In genomic region chrX:64398088-64398487, GRCh38 we compare ENCODE assay signal across 27 cellular contexts. TPM values are rescaled to one million over a fixed set of nuclear protein-coding genes. Genes with fewer than 3 reads are reported as not detected.
DNase-seq lines count a peak whose midpoint lies in the region; ATAC-seq, FAIRE-seq and TF ChIP-seq lines count a peak whose summit lies in the region.
"Had no signal": no experiment of that assay in that cellular context is flagged by ENCODE, and none has a peak within 500 bp of the region (broad histone marks: within the 10 kb centered on the region; RNA-seq: fewer than 3 reads in every experiment).

No MANE protein-coding gene starts in this region.

- TF ChIP-seq RAD21 in A549 (conservative IDR thresholded peaks at IDR 0.05 in 1 of 2, IDR thresholded peaks at IDR 0.05 in 1 of 2), result no peak
- no peak for TF ChIP-seq RAD21 in K562 (CRISPR knock-in tag; conservative IDR thresholded peaks at IDR 0.05 in 1 of 2, IDR thresholded peaks at IDR 0.05 in 1 of 2)

- H3K27ac ChIP-seq in A549, result no peak overlapping the region
- no peak overlapping the region for H3K27ac ChIP-seq in CD4-positive, alpha-beta T cell (ENCODE audit: low read depth, low read length)
- no peak overlapping the region for H3K27ac ChIP-seq in K562 (ENCODE audit: extremely low read depth, low read depth, low read length)
- H3K27ac ChIP-seq: BLaER1 treated with 17β-estradiol and CSF1 and Interleukin-3, amounts not matched to agents 10 nM and 100 nM; C4-2B had no signal

- no peaks in the 10 kb centered on the region for H3K9me3 Mint-ChIP-seq in CD4-positive, alpha-beta T cell
- H3K9me3 Mint-ChIP-seq: CD8-positive, alpha-beta memory T cell had no signal

- H3K4me3 Mint-ChIP-seq in CD4-positive, alpha-beta T cell, result peak overlapping the region; percentile 71
- H3K4me3 Mint-ChIP-seq: B cell had no signal

- peaks cover 16% of the 10 kb centered on the region for H3K79me2 ChIP-seq in K562 (ENCODE audit: control insufficient read depth, insufficient read depth, low read length)

- CTCF ChIA-PET in A549 (lab: Yijun Ruan, JAX) (no interaction called here), K562 (lab: Yijun Ruan, JAX; ENCODE audit: low intra/inter-chr PET ratio) (no interaction called here)
- CTCF ChIA-PET in CD4-positive, alpha-beta T cell (lab: Charles Lee), result no interaction called here

- no peak for TF ChIP-seq EP300 in A549 (IDR thresholded peaks at IDR 0.05)
- TF ChIP-seq EP300 in K562 (IDR thresholded peaks at IDR 0.05; ENCODE audit: low read length), result no peak

- no TSS peak for BruUV-seq in K562 (replicated peaks; lab: Mats Ljungman, UMichigan)

- H3K4me3 ChIP-seq in A549 (no peak overlapping the region), K562 (no peak overlapping the region)
- H3K4me3 ChIP-seq: BLaER1 treated with 17β-estradiol and CSF1 and Interleukin-3, amounts not matched to agents 10 nM and 100 nM; GM12878 had no signal

- H3K27me3 Mint-ChIP-seq in CD4-positive, alpha-beta T cell, result no peaks in the 10 kb centered on the region

- H2AFZ ChIP-seq in K562 (ENCODE audit: low read depth, low read length), result no peak overlapping the region

- H3K9ac ChIP-seq in K562 (ENCODE audit: insufficient read depth in 1 of 2, low read depth in 2 of 2, low read length in 2 of 2), result no peak overlapping the region
- H3K9ac ChIP-seq: BLaER1 treated with 17β-estradiol and CSF1 and Interleukin-3, amounts not matched to agents 10 nM and 100 nM had no signal

- peaks cover 10% of the 10 kb centered on the region for H3K36me3 Mint-ChIP-seq in CD4-positive, alpha-beta T cell (ENCODE audit: low read depth)

- H3K27me3 ChIP-seq in CD4-positive, alpha-beta T cell (ENCODE audit: control insufficient read depth, insufficient read depth, low read length), result no peaks in the 10 kb centered on the region
- H3K27me3 ChIP-seq in K562 (ENCODE audit: control insufficient read depth in 2 of 2, insufficient read depth in 2 of 2, low read length in 2 of 2), result no peaks in the 10 kb centered on the region

- no peaks in the 10 kb centered on the region for H3K9me1 ChIP-seq in K562 (ENCODE audit: control insufficient read depth, insufficient read depth, low read length)

- H3K27ac Mint-ChIP-seq in CD4-positive, alpha-beta T cell, result no peak overlapping the region
- H3K27ac Mint-ChIP-seq: B cell; CD4-positive, alpha-beta memory T cell had no signal

- no peak for ATAC-seq in A549
- ATAC-seq in CD4-positive, alpha-beta T cell (ENCODE audit: poor library complexity), result no peak
- ATAC-seq in K562, result no peak
- ATAC-seq: GM12878 had no signal

- TF ChIP-seq POLR2A in A549 (IDR thresholded peaks at IDR 0.05; ENCODE audit: low read length) (no peak), K562 (conservative IDR thresholded peaks at IDR 0.05) (no peak)

- H3K4me1 ChIP-seq in A549, result no peaks in the 10 kb centered on the region
- H3K4me1 ChIP-seq in K562 (replicated peaks in 1 of 2; ENCODE audit: control insufficient read depth in 2 of 2, insufficient read depth in 2 of 2, low read length in 2 of 2), result no peaks in the 10 kb centered on the region

- in situ Hi-C loops in K562 (cut with MboI), result no loop called here

- no peak for FAIRE-seq in A549 (lab: Jason Lieb, UNC)
- FAIRE-seq in K562 (lab: Jason Lieb, UNC), result no peak
- FAIRE-seq: A204.1, GM12878, GM12892, GM18507 had no signal

- H3K36me3 ChIP-seq in K562 (ENCODE audit: control insufficient read depth, insufficient read depth, low read length), result no peaks in the 10 kb centered on the region
- H3K36me3 ChIP-seq: BLaER1 treated with 17β-estradiol and CSF1 and Interleukin-3, amounts not matched to agents 10 nM and 100 nM had no signal

- POLR2A ChIA-PET in A549 (lab: Yijun Ruan, JAX) (no interaction called here), K562 (lab: Yijun Ruan, JAX) (no interaction called here)
- POLR2A ChIA-PET in CD4-positive, alpha-beta T cell (lab: Charles Lee), result no interaction called here

- WGBS in A549 (ENCODE audit: missing lambda C conversion rate), result 24% methylated on average over 1 of the region's 1 CpG
- WGBS in K562 (ENCODE audit: insufficient coverage, low coverage, missing lambda C conversion rate), result no CpG with 5 or more reads among the region's 1 CpG

- H3K4me2 ChIP-seq in A549 (no peak overlapping the region), K562 (ENCODE audit: insufficient read depth, low read length) (no peak overlapping the region)
- H3K4me2 ChIP-seq: BLaER1 treated with 17β-estradiol and CSF1 and Interleukin-3, amounts not matched to agents 10 nM and 100 nM had no signal

- intact Hi-C loops in CD4-positive, alpha-beta T cell (cut with DNase I, micrococcal nuclease), result loop anchor here in 1 of 2 experiments (5.0 kb wide), 1 partner anchor 579 kb away; the partner anchor contains the start of gene ZC4H2
- intact Hi-C loops in K562 (cut with micrococcal nuclease), result loop anchor here (10.0 kb wide), 1 partner anchor 93 kb away; no protein-coding TSS in a partner anchor

- H3K4me1 Mint-ChIP-seq in CD4-positive, alpha-beta T cell (ENCODE audit: low read depth), result peaks cover 25% of the 10 kb centered on the region

- H3K9me3 ChIP-seq in A549, result no peaks in the 10 kb centered on the region
- H3K9me3 ChIP-seq in CD4-positive, alpha-beta T cell (ENCODE audit: control insufficient read depth, low read length), result no peaks in the 10 kb centered on the region
- no peaks in the 10 kb centered on the region for H3K9me3 ChIP-seq in K562 (replicated peaks; ENCODE audit: control insufficient read depth, insufficient read depth, low read depth, low read length)

- no peaks in the 10 kb centered on the region for H4K20me1 ChIP-seq in K562 (replicated peaks; ENCODE audit: control insufficient read depth, insufficient read depth, low read length)
- H4K20me1 ChIP-seq: BLaER1 treated with 17β-estradiol and CSF1 and Interleukin-3, amounts not matched to agents 10 nM and 100 nM had no signal

- DNase-seq in A549 (ENCODE audit: low read depth in 1 of 2, low spot score in 1 of 2) (no peak), K562 (ENCODE audit: extremely low read depth in 1 of 4, low spot score in 3 of 4) (no peak), SKM-1 (lab: John Stamatoyannopoulos, UW; ENCODE audit: unreplicated experiment) (no peak), dermis blood vessel endothelial cell (no peak), HK-2 (ENCODE audit: unreplicated experiment) (no peak)
- no peak for DNase-seq in CD4-positive, alpha-beta T cell
- DNase-seq: 8988T; AML-193; CD4-positive, alpha-beta memory T cell; CD8-positive, alpha-beta memory T cell; COR-L47; DMS 273 treated with DMSO at 0.1 percent for 48 hours; DMS153; DMS53; DMS79; DND-41; EL; GDM1 had no signal

- TF ChIP-seq CTCF in A549 (IDR thresholded peaks at IDR 0.05) (no peak), K562 (IDR thresholded peaks at IDR 0.05 in 2 of 3, conservative IDR thresholded peaks at IDR 0.05 in 1 of 3; ENCODE audit: insufficient read depth in 2 of 3, low read depth in 1 of 3, low read length in 3 of 3) (no peak)
- TF ChIP-seq CTCF in CD4-positive, alpha-beta T cell (IDR thresholded peaks at IDR 0.05), result no peak

TF ChIP-seq in A549, 52 proteins besides CTCF, POLR2A, EP300 and RAD21:
- TF ChIP-seq BHLHE40 (IDR thresholded peaks at IDR 0.05; ENCODE audit: low read depth, low read length), result no peak
- TF ChIP-seq MAFK (IDR thresholded peaks at IDR 0.05; ENCODE audit: partially characterized antibody), result peak; percentile 30

TF ChIP-seq in K562, 482 proteins besides CTCF, POLR2A, EP300 and RAD21:
- peak; percentile 31 for TF ChIP-seq C11orf30 (IDR thresholded peaks at IDR 0.05; ENCODE audit: low read depth)
- peak; percentile 64; the same call in 1 of the 2 replicates for TF ChIP-seq ZNF316 (IDR thresholded peaks at IDR 0.05)
- TF ChIP-seq PHB (CRISPR knock-in tag; IDR thresholded peaks at IDR 0.05), result no peak

RNA-seq across cellular contexts. Expression of gene MTMR8, which starts 2.8 kb away (rescaled TPM):
- 1.6 and 2.1 TPM in 2 replicates for polyA plus RNA-seq in A549 (2011; rRNA removed)
- 0.25 and 0.38 TPM in 2 replicates for polyA plus RNA-seq in A549 (2012; cell fraction: cytosol; rRNA removed)
- polyA plus RNA-seq in A549 (2012; cell fraction: nucleus; rRNA removed), result 0.20 and 0.22 TPM in 2 replicates
- 0.88 to 1.4 TPM (median 1.1 TPM) in 3 replicates for polyA plus RNA-seq in A549 (2017; fragmentation: RNase III; extraction: RNeasy Plus Mini Kit Qiagen cat#74134 plus additional on column Dnase treatment)
- polyA minus RNA-seq in A549 (2011; rRNA and poly(A)+ RNA removed), result 2.1 and 5.1 TPM in 2 replicates
- total RNA-seq in CD4-positive, alpha-beta T cell, result 1 to 10 TPM; 2.3 to 3.1 TPM
- total RNA-seq in K562 (2011; cell fraction: chromatin; rRNA removed; ENCODE audit: low replicate concordance), result 21.6 and 22.4 TPM in 2 replicates
- 12.5 and 18.6 TPM in 2 replicates for total RNA-seq in K562 (2011; cell fraction: nucleolus; rRNA removed)
- total RNA-seq in K562 (2011; cell fraction: nucleoplasm; rRNA removed), result 9.8 and 14.0 TPM in 2 replicates
- 3.0 and 3.9 TPM in 2 replicates for total RNA-seq in K562 (2014; rRNA removed)
- 4.1 and 5.1 TPM in 2 replicates for total RNA-seq in K562 (2014; rRNA removed; fragmentation: Illumina TruSeq; extraction: Trizol)
- total RNA-seq in K562 (2015; rRNA removed; fragmentation: Illumina TruSeq; extraction: Trizol), result 2.8 and 3.8 TPM in 2 replicates
- 3.6 and 4.3 TPM in 2 replicates for total RNA-seq in K562 (2021)
- 2.7 and 5.5 TPM in 2 replicates for polyA plus RNA-seq in K562 (2011; rRNA removed)
- polyA plus RNA-seq in K562 (2011; cell fraction: cytosol; rRNA removed), result 0.84 and 1.3 TPM in 2 replicates
- polyA plus RNA-seq in K562 (2011; cell fraction: nucleus; rRNA removed), result 4.1 and 5.0 TPM in 2 replicates
- polyA plus RNA-seq in K562 (2012), result 1.9 TPM in 2 replicates
- 2.4 and 2.6 TPM in 2 replicates for polyA plus RNA-seq in K562 (2014; fragmentation: Illumina TruSeq; extraction: Trizol)
- 1 to 10 TPM; 2.8 to 5.4 TPM for polyA plus RNA-seq in K562 (2014; fragmentation: Nextera tagmentation; extraction: Ambion mirVana)
- polyA plus RNA-seq in K562 (2014; rRNA removed), result 1.8 and 2.4 TPM in 2 replicates
- polyA minus RNA-seq in K562 (2011; rRNA and poly(A)+ RNA removed), result 12.4 and 16.2 TPM in 2 replicates
- polyA minus RNA-seq in K562 (2011; cell fraction: cytosol; rRNA and poly(A)+ RNA removed), result 2.3 and 7.1 TPM in 2 replicates
- 12.8 and 16.3 TPM in 2 replicates for polyA minus RNA-seq in K562 (2011; cell fraction: nucleus; rRNA and poly(A)+ RNA removed)
- total RNA-seq in dermis blood vessel endothelial cell, result 0.17 and 0.84 TPM in 2 replicates
- total RNA-seq: Daoy had no signal
- polyA plus RNA-seq: BJ had no signal

Comparison
In these comparisons a context has a peak if more than half of its experiments do, and no peak if none do; other contexts are left out.
1. Of the 35 proteins assayed by ChIP-seq in both K562 and A549: peak only in K562: none; only in A549: MAFK; in both: none; in neither: 34.